ENCODE assay signal across 23 cellular contexts in the genomic region with DNA sequence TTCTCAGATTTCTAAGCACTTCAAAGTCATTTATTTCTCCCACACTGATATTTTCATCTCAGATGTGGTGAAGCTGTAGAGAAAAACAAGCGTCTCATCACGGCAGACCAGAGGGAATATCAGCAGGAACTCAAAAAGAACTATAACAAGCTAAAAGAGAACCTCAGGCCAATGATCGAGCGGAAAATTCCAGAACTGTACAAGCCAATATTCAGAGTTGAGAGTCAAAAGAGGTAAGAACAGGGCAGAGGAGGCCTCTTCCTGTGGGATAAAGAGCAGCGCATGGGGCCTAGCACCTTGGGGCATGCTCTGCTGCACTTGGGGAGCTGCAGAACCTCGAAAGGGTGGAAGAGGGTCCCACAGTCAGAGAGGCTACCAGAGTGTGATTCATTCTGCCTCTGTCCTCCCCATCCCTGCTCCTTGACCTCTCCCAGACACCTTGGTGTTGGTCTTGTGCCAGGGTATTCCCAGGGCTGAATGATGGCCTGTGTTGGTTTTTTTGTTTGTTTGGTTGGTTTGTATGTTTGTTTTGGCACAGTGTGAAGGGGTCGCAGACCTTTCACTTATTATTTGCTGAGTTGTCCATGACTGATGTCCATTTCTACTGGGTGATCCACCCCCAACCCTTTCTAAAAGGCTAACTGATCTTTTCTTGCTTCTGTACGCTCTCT. TPM values are rescaled to one million over a fixed set of nuclear protein-coding genes. Genes with fewer than 3 reads are reported as not detected.
DNase-seq lines count a peak whose midpoint lies in the region; ATAC-seq and TF ChIP-seq lines count a peak whose summit lies in the region.
"Had no signal": no experiment of that assay in that cellular context is flagged by ENCODE, and none has a peak within 500 bp of the region (broad histone marks: within the 10 kb centered on the region; RNA-seq: fewer than 3 reads in every experiment).

No MANE protein-coding gene starts in this region.

- peak; percentile 22 for DNase-seq in HuH-7.5 (ENCODE audit: low spot score)
- DNase-seq in activated naive CD8-positive, alpha-beta T cell treated with anti-CD3 and anti-CD28 coated beads, Interleukin-2, amount 10 ng/mL, durations not matched to agents 7 days and 5 days: no peak
- peak in 1 of 3 donors; percentile 34 for DNase-seq in right lobe of liver
- DNase-seq in nucleus accumbens (lab: John Stamatoyannopoulos, UW): no peak
- no peak for DNase-seq in left lung
- DNase-seq in activated effector memory CD4-positive, alpha-beta T cell treated with Interleukin-2 at 50 U/mL for 16 hours: no peak
- DNase-seq: AML-193; amygdala; cerebellar nuclear complex; COR-L47; effector CD8-positive, alpha-beta T cell; H7; mucosa of descending colon; NCI-H1092 treated with DMSO at 0.1 percent for 48 hours; NCI-H2081 treated with DMSO at 0.1 percent for 48 hours; NCI-H510A; spleen; stimulated activated CD4-positive, alpha-beta T cell treated with anti-CD3 and anti-CD28 coated beads, Interleukin-4, amount 100 ng/mL, for 24 hours; upper lobe of left lung had no signal

- H3K27ac ChIP-seq in C4-2B (peak overlapping the region; percentile 22; the same call in 1 of the 2 replicates), right lobe of liver (no peak overlapping the region), left lung (no peak overlapping the region)
- H3K27ac ChIP-seq: esophagus muscularis mucosa, KMS-11, spleen, upper lobe of left lung had no signal

- peaks cover 26% of the 10 kb centered on the region for H3K4me1 Mint-ChIP-seq in activated naive CD8-positive, alpha-beta T cell treated with anti-CD3 and anti-CD28 coated beads, Interleukin-2, amount 10 ng/mL, durations not matched to agents 7 days and 5 days

- H3K36me3 ChIP-seq in right lobe of liver: no peaks in the 10 kb centered on the region
- H3K36me3 ChIP-seq in left lung: peaks cover 0 to 45% of the 10 kb centered on the region in 2 donors

- no peak for TF ChIP-seq POLR2A in right lobe of liver (IDR thresholded peaks at IDR 0.05)

- POLR2A ChIA-PET in activated naive CD8-positive, alpha-beta T cell treated with anti-CD3 and anti-CD28 coated beads, Interleukin-2, amount 10 ng/mL, durations not matched to agents 7 days and 5 days (lab: Charles Lee): no interaction called here

- no peak overlapping the region for H3K4me3 Mint-ChIP-seq in activated naive CD8-positive, alpha-beta T cell treated with anti-CD3 and anti-CD28 coated beads, Interleukin-2, amount 10 ng/mL, durations not matched to agents 7 days and 5 days
- H3K4me3 Mint-ChIP-seq: activated T-helper 1 cell treated with anti-CD3 and anti-CD28 coated beads, Interleukin-12 subunit alpha, Interleukin-12 subunit beta, Interleukin-2, Interleukin-4 antibody, amounts not matched to agents 30 ng/mL and 10 ng/mL and 1 ng/mL, durations not matched to agents 14 hours and 24 hours and 36 hours had no signal

- H3K27me3 ChIP-seq in right lobe of liver (no peaks in the 10 kb centered on the region), left lung (no peaks in the 10 kb centered on the region)
- H3K27me3 ChIP-seq: esophagus muscularis mucosa, spleen, upper lobe of left lung had no signal

- no peak overlapping the region for H3K4me3 ChIP-seq in right lobe of liver
- no peak overlapping the region for H3K4me3 ChIP-seq in left lung
- H3K4me3 ChIP-seq: esophagus muscularis mucosa, mucosa of descending colon, spleen, upper lobe of left lung had no signal

- no peaks in the 10 kb centered on the region for H3K27me3 Mint-ChIP-seq in activated naive CD8-positive, alpha-beta T cell treated with anti-CD3 and anti-CD28 coated beads, Interleukin-2, amount 10 ng/mL, durations not matched to agents 7 days and 5 days

- WGBS in right lobe of liver (ENCODE audit: insufficient coverage, low coverage, low lambda C conversion rate, missing lambda C conversion rate): 78% methylated on average over 7 of the region's 8 CpGs

- intact Hi-C loops in right lobe of liver (cut with DNase I): no loop called here
- intact Hi-C loops in left lung (cut with DNase I): no loop called here

- ATAC-seq in activated naive CD8-positive, alpha-beta T cell treated with anti-CD3 and anti-CD28 coated beads, Interleukin-2, amount 10 ng/mL, durations not matched to agents 7 days and 5 days (ENCODE audit: low read depth): no peak
- ATAC-seq in right lobe of liver (peak in 3 of 4 donors; percentile 41 to 92 (median 81)), left lung (no peak)
- ATAC-seq: mucosa of descending colon had no signal

- H3K9me3 Mint-ChIP-seq in activated naive CD8-positive, alpha-beta T cell treated with anti-CD3 and anti-CD28 coated beads, Interleukin-2, amount 10 ng/mL, durations not matched to agents 7 days and 5 days: no peaks in the 10 kb centered on the region
- H3K9me3 Mint-ChIP-seq: activated T-helper 1 cell treated with anti-CD3 and anti-CD28 coated beads, Interleukin-12 subunit alpha, Interleukin-12 subunit beta, Interleukin-2, Interleukin-4 antibody, amounts not matched to agents 30 ng/mL and 10 ng/mL and 1 ng/mL, durations not matched to agents 14 hours and 24 hours and 36 hours had no signal

- H3K9me3 ChIP-seq in right lobe of liver (no peaks in the 10 kb centered on the region), left lung (no peaks in the 10 kb centered on the region)
- H3K9me3 ChIP-seq: esophagus muscularis mucosa, mucosa of descending colon, spleen, upper lobe of left lung had no signal

- H3K27ac Mint-ChIP-seq in activated naive CD8-positive, alpha-beta T cell treated with anti-CD3 and anti-CD28 coated beads, Interleukin-2, amount 10 ng/mL, durations not matched to agents 7 days and 5 days: peak overlapping the region; percentile 4
- H3K27ac Mint-ChIP-seq: activated T-helper 1 cell treated with anti-CD3 and anti-CD28 coated beads, Interleukin-12 subunit alpha, Interleukin-12 subunit beta, Interleukin-2, Interleukin-4 antibody, amounts not matched to agents 30 ng/mL and 10 ng/mL and 1 ng/mL, durations not matched to agents 14 hours and 24 hours and 36 hours had no signal

- TF ChIP-seq CTCF in C4-2B (conservative IDR thresholded peaks at IDR 0.05): no peak
- TF ChIP-seq CTCF in right lobe of liver (IDR thresholded peaks at IDR 0.05): no peak
- TF ChIP-seq CTCF in left lung (IDR thresholded peaks at IDR 0.05): no peak

- H3K4me1 ChIP-seq in right lobe of liver (peaks cover 0 to 2% (median 0%) of the 10 kb centered on the region in 4 donors), left lung (peaks cover 0 to 5% of the 10 kb centered on the region in 2 donors)

- peaks cover 45% of the 10 kb centered on the region for H3K36me3 Mint-ChIP-seq in activated naive CD8-positive, alpha-beta T cell treated with anti-CD3 and anti-CD28 coated beads, Interleukin-2, amount 10 ng/mL, durations not matched to agents 7 days and 5 days

RNA-seq across cellular contexts. Expression of gene KANK1, which starts 40.9 kb away (rescaled TPM):
- total RNA-seq in activated naive CD8-positive, alpha-beta T cell treated with anti-CD3 and anti-CD28 coated beads, Interleukin-2, amount 10 ng/mL, durations not matched to agents 7 days and 5 days: 1 to 10 TPM; 4.1 to 4.3 TPM
- 10 to 100 TPM; 60.0 to 86.7 (median 71.5) TPM for total RNA-seq in right lobe of liver
- total RNA-seq in left lung: 10 to 100 TPM; 30.3 to 35.9 TPM

Comparison
In these comparisons a context has a peak if more than half of its experiments do, and no peak if none do; other contexts are left out.
1. ATAC-seq: peak in right lobe of liver (3 of 4); none in activated naive CD8-positive, alpha-beta T cell treated with anti-CD3 and anti-CD28 coated beads, Interleukin-2, amount 10 ng/mL, durations not matched to agents 7 days and 5 days (single experiment) and left lung (single experiment).
2. RNA of gene KANK1, which starts 40.9 kb away (total RNA-seq): 60.0 to 86.7 TPM in right lobe of liver and 30.3 to 35.9 TPM in left lung; 4.1 to 4.3 TPM in activated naive CD8-positive, alpha-beta T cell treated with anti-CD3 and anti-CD28 coated beads, Interleukin-2, amount 10 ng/mL, durations not matched to agents 7 days and 5 days; every median in the first group is over 4 times any median in the second.